23 cellular contexts compared by ENCODE assay signal in genomic region chr2:74361327-74361726, GRCh38.
"Had no signal": no experiment of that assay in that cellular context is flagged by ENCODE, and none has a peak within 500 bp of the region (broad histone marks: within the 10 kb centered on the region; RNA-seq: fewer than 3 reads in every experiment).

No MANE protein-coding gene starts in this region.

- H3K9me3 Mint-ChIP-seq: activated CD4-positive, alpha-beta T cell treated with anti-CD3 and anti-CD28 coated beads, Interleukin-2, amount 10 ng/mL, durations not matched to agents 24 days and 14 days; activated CD8-positive, alpha-beta T cell treated with anti-CD3 and anti-CD28 coated beads for 36 hours; activated naive CD8-positive, alpha-beta T cell treated with anti-CD3 and anti-CD28 coated beads, Interleukin-2, amount 50 U/mL, for 24 hours; natural killer cell treated with Interleukin-12 subunit alpha and Interleukin-12 subunit beta and Interleukin-15 and Interleukin-18, amount 100 ng/mL, for 72 hours; stimulated activated memory B cell treated with anti-CD40 and anti-IgM and Interleukin-4, amounts not matched to agents 10 μg/mL and 1 μg/mL and 100 μg/mL, for 72 hours had no signal

- H3K27me3 Mint-ChIP-seq: activated CD4-positive, alpha-beta T cell treated with anti-CD3 and anti-CD28 coated beads, Interleukin-2, amount 10 ng/mL, durations not matched to agents 24 days and 14 days; activated CD8-positive, alpha-beta memory T cell treated with anti-CD3 and anti-CD28 coated beads, Interleukin-2, amount 10 ng/mL, durations not matched to agents 7 days and 5 days; activated CD8-positive, alpha-beta T cell treated with anti-CD3 and anti-CD28 coated beads for 36 hours; activated naive CD8-positive, alpha-beta T cell treated with anti-CD3 and anti-CD28 coated beads, Interleukin-2, amount 50 U/mL, for 24 hours; natural killer cell treated with Interleukin-12 subunit alpha and Interleukin-12 subunit beta and Interleukin-15 and Interleukin-18, amount 100 ng/mL, for 72 hours; stimulated activated memory B cell treated with anti-CD40 and anti-IgM and Interleukin-4, amounts not matched to agents 10 μg/mL and 1 μg/mL and 100 μg/mL, for 72 hours had no signal

- ATAC-seq: activated CD4-positive, CD25-positive, alpha-beta regulatory T cell treated with anti-CD3 and anti-CD28 coated beads, Interleukin-2, amount 50 U/mL, for 24 hours; activated CD8-positive, alpha-beta memory T cell treated with anti-CD3 and anti-CD28 coated beads, Interleukin-2, amount 10 ng/mL, durations not matched to agents 7 days and 5 days; activated CD8-positive, alpha-beta T cell treated with anti-CD3 and anti-CD28 coated beads for 36 hours; activated naive CD8-positive, alpha-beta T cell treated with anti-CD3 and anti-CD28 coated beads, Interleukin-2, amount 50 U/mL, for 24 hours; esophagus mucosa; gastrocnemius medialis; left lung; natural killer cell treated with Interleukin-12 subunit alpha and Interleukin-12 subunit beta and Interleukin-15 and Interleukin-18, amount 100 ng/mL, for 72 hours; right lobe of liver; stimulated activated memory B cell treated with anti-CD40 and anti-IgM and Interleukin-4, amounts not matched to agents 10 μg/mL and 1 μg/mL and 100 μg/mL, for 72 hours had no signal

- H3K4me1 Mint-ChIP-seq: activated CD4-positive, alpha-beta T cell treated with anti-CD3 and anti-CD28 coated beads, Interleukin-2, amount 10 ng/mL, durations not matched to agents 24 days and 14 days; activated CD8-positive, alpha-beta memory T cell treated with anti-CD3 and anti-CD28 coated beads, Interleukin-2, amount 10 ng/mL, durations not matched to agents 7 days and 5 days; activated naive CD8-positive, alpha-beta T cell treated with anti-CD3 and anti-CD28 coated beads, Interleukin-2, amount 50 U/mL, for 24 hours; stimulated activated memory B cell treated with anti-CD40 and anti-IgM and Interleukin-4, amounts not matched to agents 10 μg/mL and 1 μg/mL and 100 μg/mL, for 72 hours had no signal

- H3K4me3 Mint-ChIP-seq: activated CD4-positive, alpha-beta T cell treated with anti-CD3 and anti-CD28 coated beads, Interleukin-2, amount 10 ng/mL, durations not matched to agents 24 days and 14 days; activated CD8-positive, alpha-beta memory T cell treated with anti-CD3 and anti-CD28 coated beads, Interleukin-2, amount 10 ng/mL, durations not matched to agents 7 days and 5 days; activated CD8-positive, alpha-beta T cell treated with anti-CD3 and anti-CD28 coated beads for 36 hours; activated naive CD8-positive, alpha-beta T cell treated with anti-CD3 and anti-CD28 coated beads, Interleukin-2, amount 50 U/mL, for 24 hours; natural killer cell treated with Interleukin-12 subunit alpha and Interleukin-12 subunit beta and Interleukin-15 and Interleukin-18, amount 100 ng/mL, for 72 hours; stimulated activated memory B cell treated with anti-CD40 and anti-IgM and Interleukin-4, amounts not matched to agents 10 μg/mL and 1 μg/mL and 100 μg/mL, for 72 hours had no signal

- FAIRE-seq: urothelium cell line had no signal

- H3K4me1 ChIP-seq: gastrocnemius medialis, left lung, stomach, suprapubic skin had no signal

- H3K9me3 ChIP-seq: gastrocnemius medialis, left lung, right lobe of liver, stomach, suprapubic skin, tibial nerve had no signal

- H3K4me3 ChIP-seq: gastrocnemius medialis, left lung, right lobe of liver, skin epidermis, stomach, suprapubic skin, tibial nerve had no signal

- H3K27ac Mint-ChIP-seq: activated CD4-positive, alpha-beta T cell treated with anti-CD3 and anti-CD28 coated beads, Interleukin-2, amount 10 ng/mL, durations not matched to agents 24 days and 14 days; activated CD8-positive, alpha-beta memory T cell treated with anti-CD3 and anti-CD28 coated beads, Interleukin-2, amount 10 ng/mL, durations not matched to agents 7 days and 5 days; activated CD8-positive, alpha-beta T cell treated with anti-CD3 and anti-CD28 coated beads for 36 hours; activated naive CD8-positive, alpha-beta T cell treated with anti-CD3 and anti-CD28 coated beads, Interleukin-2, amount 50 U/mL, for 24 hours; natural killer cell treated with Interleukin-12 subunit alpha and Interleukin-12 subunit beta and Interleukin-15 and Interleukin-18, amount 100 ng/mL, for 72 hours; stimulated activated memory B cell treated with anti-CD40 and anti-IgM and Interleukin-4, amounts not matched to agents 10 μg/mL and 1 μg/mL and 100 μg/mL, for 72 hours had no signal

- DNase-seq: activated CD4-positive, alpha-beta T cell treated with anti-CD3 and anti-CD28 coated beads, Interleukin-2, amount 10 ng/mL, durations not matched to agents 24 days and 14 days; activated CD8-positive, alpha-beta memory T cell treated with anti-CD3 and anti-CD28 coated beads, Interleukin-2, amount 10 ng/mL, durations not matched to agents 7 days and 5 days; activated CD8-positive, alpha-beta T cell treated with anti-CD3 and anti-CD28 coated beads for 36 hours; activated gamma-delta T cell; activated naive CD4-positive, alpha-beta T cell treated with anti-CD3 and anti-CD28 coated beads, Interleukin-2, amount 50 U/mL, for 16 hours; activated naive CD8-positive, alpha-beta T cell treated with anti-CD3 and anti-CD28 coated beads, Interleukin-2, amount 50 U/mL, for 24 hours; activated T-cell treated with anti-CD3 and anti-CD28 coated beads for 4 hours; gastrocnemius medialis; hippocampal formation; kidney glomerular epithelial cell; left lung; right lobe of liver; stimulated activated CD4-positive, alpha-beta T cell treated with anti-CD3 and anti-CD28 coated beads, Interleukin-2, amount 100 ng/mL, for 24 hours; stomach had no signal

- H3K27me3 ChIP-seq: gastrocnemius medialis, left lung, right lobe of liver, stomach, suprapubic skin, tibial nerve had no signal

- H3K27ac ChIP-seq: gastrocnemius medialis, left lung, right lobe of liver, skin epidermis, stomach, suprapubic skin, tibial nerve, VCaP had no signal
